ENCODE assay signal across 1 cellular context in the genomic region with DNA sequence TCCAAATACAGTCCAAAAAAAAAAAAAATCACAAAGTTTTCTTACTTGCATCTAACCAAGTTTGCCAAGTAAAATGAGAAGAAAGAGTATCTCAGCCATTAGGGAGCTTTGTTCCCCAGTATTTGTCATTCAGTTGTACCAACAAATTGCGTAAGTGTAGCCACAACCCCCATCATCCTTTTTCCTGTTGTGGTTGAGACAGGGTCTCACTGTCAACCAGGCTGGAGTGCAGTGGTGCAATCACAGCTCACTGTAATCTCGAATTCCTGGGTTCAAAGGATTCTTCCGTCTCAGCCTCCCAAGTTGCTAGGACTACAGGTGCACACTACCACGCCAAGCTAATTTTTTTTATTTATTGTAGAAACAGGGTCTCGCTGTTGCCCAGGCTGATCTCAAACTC.
TF ChIP-seq lines count a peak whose summit lies in the region.

No MANE protein-coding gene starts in this region.

TF ChIP-seq in HepG2, 621 proteins besides CTCF, POLR2A, EP300 and RAD21 (continues in another document):
- peak; percentile 92 for TF ChIP-seq CEBPG (CRISPR knock-in tag; IDR thresholded peaks at IDR 0.05)
- peak; percentile 48; the same call in 1 of the 2 replicates for TF ChIP-seq ZNF331 (CRISPR knock-in tag; IDR thresholded peaks at IDR 0.05)
- TF ChIP-seq ZKSCAN8 (CRISPR knock-in tag; IDR thresholded peaks at IDR 0.05; ENCODE audit: borderline replicate concordance), result no peak
- TF ChIP-seq FOXO1 (CRISPR knock-in tag; IDR thresholded peaks at IDR 0.05), result peak; percentile 68; the same call in 1 of the 2 replicates
- TF ChIP-seq FOXA3 (CRISPR knock-in tag; IDR thresholded peaks at IDR 0.05), result peak; percentile 44; the same call in 1 of the 2 replicates
- peak; percentile 76 for TF ChIP-seq FOSL2 (CRISPR knock-in tag; IDR thresholded peaks at IDR 0.05)
- TF ChIP-seq, protein P1, sequence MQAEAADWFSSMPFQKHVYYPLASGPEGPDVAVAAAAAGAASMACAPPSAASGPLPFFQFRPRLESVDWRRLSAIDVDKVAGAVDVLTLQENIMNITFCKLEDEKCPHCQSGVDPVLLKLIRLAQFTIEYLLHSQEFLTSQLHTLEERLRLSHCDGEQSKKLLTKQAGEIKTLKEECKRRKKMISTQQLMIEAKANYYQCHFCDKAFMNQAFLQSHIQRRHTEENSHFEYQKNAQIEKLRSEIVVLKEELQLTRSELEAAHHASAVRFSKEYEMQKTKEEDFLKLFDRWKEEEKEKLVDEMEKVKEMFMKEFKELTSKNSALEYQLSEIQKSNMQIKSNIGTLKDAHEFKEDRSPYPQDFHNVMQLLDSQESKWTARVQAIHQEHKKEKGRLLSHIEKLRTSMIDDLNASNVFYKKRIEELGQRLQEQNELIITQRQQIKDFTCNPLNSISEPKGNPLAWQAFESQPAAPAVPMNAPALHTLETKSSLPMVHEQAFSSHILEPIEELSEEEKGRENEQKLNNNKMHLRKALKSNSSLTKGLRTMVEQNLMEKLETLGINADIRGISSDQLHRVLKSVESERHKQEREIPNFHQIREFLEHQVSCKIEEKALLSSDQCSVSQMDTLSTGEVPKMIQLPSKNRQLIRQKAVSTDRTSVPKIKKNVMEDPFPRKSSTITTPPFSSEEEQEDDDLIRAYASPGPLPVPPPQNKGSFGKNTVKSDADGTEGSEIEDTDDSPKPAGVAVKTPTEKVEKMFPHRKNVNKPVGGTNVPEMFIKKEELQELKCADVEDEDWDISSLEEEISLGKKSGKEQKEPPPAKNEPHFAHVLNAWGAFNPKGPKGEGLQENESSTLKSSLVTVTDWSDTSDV (CRISPR knock-in tag; IDR thresholded peaks at IDR 0.05), result no peak
- no peak for TF ChIP-seq TBP (CRISPR knock-in tag; IDR thresholded peaks at IDR 0.05)
- TF ChIP-seq RCOR2 (CRISPR knock-in tag; IDR thresholded peaks at IDR 0.05), result peak; percentile 42; the same call in 1 of the 2 replicates
- peak; percentile 27; the same call in 1 of the 2 replicates for TF ChIP-seq GABPB1 (CRISPR knock-in tag; IDR thresholded peaks at IDR 0.05)
- no peak for TF ChIP-seq ZNF652 (CRISPR knock-in tag; IDR thresholded peaks at IDR 0.05; ENCODE audit: borderline replicate concordance, low read depth)
- TF ChIP-seq NONO (IDR thresholded peaks at IDR 0.05), result no peak
- peak; percentile 34; the same call in 1 of the 2 replicates for TF ChIP-seq NONO (CRISPR knock-in tag; conservative IDR thresholded peaks at IDR 0.05)
- TF ChIP-seq KDM1A (CRISPR knock-in tag; IDR thresholded peaks at IDR 0.05), result peak; percentile 40; the same call in 1 of the 2 replicates
- peak; percentile 45 for TF ChIP-seq TEAD3 (CRISPR knock-in tag; optimal IDR thresholded peaks at IDR 0.05; ENCODE audit: borderline replicate concordance)
- TF ChIP-seq SIX4 (CRISPR knock-in tag; IDR thresholded peaks at IDR 0.05), result 0 out of 2 replicates have a peak, but pooled peaks have one; percentile 50
- peak; percentile 19; the same call in 1 of the 2 replicates for TF ChIP-seq HDAC2 (CRISPR knock-in tag; IDR thresholded peaks at IDR 0.05)
- peak; percentile 52; the same call in 1 of the 2 replicates for TF ChIP-seq HMG20B (CRISPR knock-in tag; conservative IDR thresholded peaks at IDR 0.05)
- TF ChIP-seq, protein P2, sequence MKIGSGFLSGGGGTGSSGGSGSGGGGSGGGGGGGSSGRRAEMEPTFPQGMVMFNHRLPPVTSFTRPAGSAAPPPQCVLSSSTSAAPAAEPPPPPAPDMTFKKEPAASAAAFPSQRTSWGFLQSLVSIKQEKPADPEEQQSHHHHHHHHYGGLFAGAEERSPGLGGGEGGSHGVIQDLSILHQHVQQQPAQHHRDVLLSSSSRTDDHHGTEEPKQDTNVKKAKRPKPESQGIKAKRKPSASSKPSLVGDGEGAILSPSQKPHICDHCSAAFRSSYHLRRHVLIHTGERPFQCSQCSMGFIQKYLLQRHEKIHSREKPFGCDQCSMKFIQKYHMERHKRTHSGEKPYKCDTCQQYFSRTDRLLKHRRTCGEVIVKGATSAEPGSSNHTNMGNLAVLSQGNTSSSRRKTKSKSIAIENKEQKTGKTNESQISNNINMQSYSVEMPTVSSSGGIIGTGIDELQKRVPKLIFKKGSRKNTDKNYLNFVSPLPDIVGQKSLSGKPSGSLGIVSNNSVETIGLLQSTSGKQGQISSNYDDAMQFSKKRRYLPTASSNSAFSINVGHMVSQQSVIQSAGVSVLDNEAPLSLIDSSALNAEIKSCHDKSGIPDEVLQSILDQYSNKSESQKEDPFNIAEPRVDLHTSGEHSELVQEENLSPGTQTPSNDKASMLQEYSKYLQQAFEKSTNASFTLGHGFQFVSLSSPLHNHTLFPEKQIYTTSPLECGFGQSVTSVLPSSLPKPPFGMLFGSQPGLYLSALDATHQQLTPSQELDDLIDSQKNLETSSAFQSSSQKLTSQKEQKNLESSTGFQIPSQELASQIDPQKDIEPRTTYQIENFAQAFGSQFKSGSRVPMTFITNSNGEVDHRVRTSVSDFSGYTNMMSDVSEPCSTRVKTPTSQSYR (CRISPR knock-in tag; IDR thresholded peaks at IDR 0.05; ENCODE audit: borderline replicate concordance), result peak; percentile 92
- no peak for TF ChIP-seq ZNF431 (CRISPR knock-in tag; IDR thresholded peaks at IDR 0.05; ENCODE audit: borderline replicate concordance, low read depth)
- TF ChIP-seq, protein P3, sequence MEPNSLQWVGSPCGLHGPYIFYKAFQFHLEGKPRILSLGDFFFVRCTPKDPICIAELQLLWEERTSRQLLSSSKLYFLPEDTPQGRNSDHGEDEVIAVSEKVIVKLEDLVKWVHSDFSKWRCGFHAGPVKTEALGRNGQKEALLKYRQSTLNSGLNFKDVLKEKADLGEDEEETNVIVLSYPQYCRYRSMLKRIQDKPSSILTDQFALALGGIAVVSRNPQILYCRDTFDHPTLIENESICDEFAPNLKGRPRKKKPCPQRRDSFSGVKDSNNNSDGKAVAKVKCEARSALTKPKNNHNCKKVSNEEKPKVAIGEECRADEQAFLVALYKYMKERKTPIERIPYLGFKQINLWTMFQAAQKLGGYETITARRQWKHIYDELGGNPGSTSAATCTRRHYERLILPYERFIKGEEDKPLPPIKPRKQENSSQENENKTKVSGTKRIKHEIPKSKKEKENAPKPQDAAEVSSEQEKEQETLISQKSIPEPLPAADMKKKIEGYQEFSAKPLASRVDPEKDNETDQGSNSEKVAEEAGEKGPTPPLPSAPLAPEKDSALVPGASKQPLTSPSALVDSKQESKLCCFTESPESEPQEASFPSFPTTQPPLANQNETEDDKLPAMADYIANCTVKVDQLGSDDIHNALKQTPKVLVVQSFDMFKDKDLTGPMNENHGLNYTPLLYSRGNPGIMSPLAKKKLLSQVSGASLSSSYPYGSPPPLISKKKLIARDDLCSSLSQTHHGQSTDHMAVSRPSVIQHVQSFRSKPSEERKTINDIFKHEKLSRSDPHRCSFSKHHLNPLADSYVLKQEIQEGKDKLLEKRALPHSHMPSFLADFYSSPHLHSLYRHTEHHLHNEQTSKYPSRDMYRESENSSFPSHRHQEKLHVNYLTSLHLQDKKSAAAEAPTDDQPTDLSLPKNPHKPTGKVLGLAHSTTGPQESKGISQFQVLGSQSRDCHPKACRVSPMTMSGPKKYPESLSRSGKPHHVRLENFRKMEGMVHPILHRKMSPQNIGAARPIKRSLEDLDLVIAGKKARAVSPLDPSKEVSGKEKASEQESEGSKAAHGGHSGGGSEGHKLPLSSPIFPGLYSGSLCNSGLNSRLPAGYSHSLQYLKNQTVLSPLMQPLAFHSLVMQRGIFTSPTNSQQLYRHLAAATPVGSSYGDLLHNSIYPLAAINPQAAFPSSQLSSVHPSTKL (CRISPR knock-in tag; IDR thresholded peaks at IDR 0.05), result peak; percentile 67
- TF ChIP-seq, protein P4, sequence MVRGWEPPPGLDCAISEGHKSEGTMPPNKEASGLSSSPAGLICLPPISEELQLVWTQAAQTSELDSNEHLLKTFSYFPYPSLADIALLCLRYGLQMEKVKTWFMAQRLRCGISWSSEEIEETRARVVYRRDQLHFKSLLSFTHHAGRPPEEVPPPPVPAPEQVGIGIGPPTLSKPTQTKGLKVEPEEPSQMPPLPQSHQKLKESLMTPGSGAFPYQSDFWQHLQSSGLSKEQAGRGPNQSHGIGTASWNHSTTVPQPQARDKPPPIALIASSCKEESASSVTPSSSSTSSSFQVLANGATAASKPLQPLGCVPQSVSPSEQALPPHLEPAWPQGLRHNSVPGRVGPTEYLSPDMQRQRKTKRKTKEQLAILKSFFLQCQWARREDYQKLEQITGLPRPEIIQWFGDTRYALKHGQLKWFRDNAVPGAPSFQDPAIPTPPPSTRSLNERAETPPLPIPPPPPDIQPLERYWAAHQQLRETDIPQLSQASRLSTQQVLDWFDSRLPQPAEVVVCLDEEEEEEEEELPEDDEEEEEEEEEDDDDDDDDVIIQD (CRISPR knock-in tag; IDR thresholded peaks at IDR 0.05; ENCODE audit: low read depth), result peak; percentile 90
- TF ChIP-seq HMG20A (CRISPR knock-in tag; IDR thresholded peaks at IDR 0.05; ENCODE audit: borderline replicate concordance), result peak; percentile 66; the same call in 1 of the 2 replicates
- peak; percentile 41 for TF ChIP-seq HNF4A (CRISPR knock-in tag; IDR thresholded peaks at IDR 0.05)
- peak; percentile 85 for TF ChIP-seq POGZ (CRISPR knock-in tag; IDR thresholded peaks at IDR 0.05)
- no peak for TF ChIP-seq FOXA1 (IDR thresholded peaks at IDR 0.05)
- peak; percentile 52; the same call in 1 of the 2 replicates for TF ChIP-seq FOXA1 (CRISPR knock-in tag; IDR thresholded peaks at IDR 0.05)
- TF ChIP-seq, protein P5, sequence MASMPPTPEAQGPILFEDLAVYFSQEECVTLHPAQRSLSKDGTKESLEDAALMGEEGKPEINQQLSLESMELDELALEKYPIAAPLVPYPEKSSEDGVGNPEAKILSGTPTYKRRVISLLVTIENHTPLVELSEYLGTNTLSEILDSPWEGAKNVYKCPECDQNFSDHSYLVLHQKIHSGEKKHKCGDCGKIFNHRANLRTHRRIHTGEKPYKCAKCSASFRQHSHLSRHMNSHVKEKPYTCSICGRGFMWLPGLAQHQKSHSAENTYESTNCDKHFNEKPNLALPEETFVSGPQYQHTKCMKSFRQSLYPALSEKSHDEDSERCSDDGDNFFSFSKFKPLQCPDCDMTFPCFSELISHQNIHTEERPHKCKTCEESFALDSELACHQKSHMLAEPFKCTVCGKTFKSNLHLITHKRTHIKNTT (CRISPR knock-in tag; IDR thresholded peaks at IDR 0.05), result no peak
- TF ChIP-seq CBFB (CRISPR knock-in tag; IDR thresholded peaks at IDR 0.05), result 0 out of 2 replicates have a peak, but pooled peaks have one; percentile 60
- TF ChIP-seq TAF15 (IDR thresholded peaks at IDR 0.05; ENCODE audit: low read depth, low read length, poor library complexity, severe bottlenecking), result no peak
- no peak for TF ChIP-seq HNF4G (IDR thresholded peaks at IDR 0.05; ENCODE audit: borderline replicate concordance, low read depth, low read length)
- TF ChIP-seq HNF4G (CRISPR knock-in tag; IDR thresholded peaks at IDR 0.05; ENCODE audit: borderline replicate concordance, low read depth), result no peak
- TF ChIP-seq, protein P6, sequence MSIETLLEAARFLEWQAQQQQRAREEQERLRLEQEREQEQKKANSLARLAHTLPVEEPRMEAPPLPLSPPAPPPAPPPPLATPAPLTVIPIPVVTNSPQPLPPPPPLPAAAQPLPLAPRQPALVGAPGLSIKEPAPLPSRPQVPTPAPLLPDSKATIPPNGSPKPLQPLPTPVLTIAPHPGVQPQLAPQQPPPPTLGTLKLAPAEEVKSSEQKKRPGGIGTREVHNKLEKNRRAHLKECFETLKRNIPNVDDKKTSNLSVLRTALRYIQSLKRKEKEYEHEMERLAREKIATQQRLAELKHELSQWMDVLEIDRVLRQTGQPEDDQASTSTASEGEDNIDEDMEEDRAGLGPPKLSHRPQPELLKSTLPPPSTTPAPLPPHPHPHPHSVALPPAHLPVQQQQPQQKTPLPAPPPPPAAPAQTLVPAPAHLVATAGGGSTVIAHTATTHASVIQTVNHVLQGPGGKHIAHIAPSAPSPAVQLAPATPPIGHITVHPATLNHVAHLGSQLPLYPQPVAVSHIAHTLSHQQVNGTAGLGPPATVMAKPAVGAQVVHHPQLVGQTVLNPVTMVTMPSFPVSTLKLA (IDR thresholded peaks at IDR 0.05), result no peak
- peak; percentile 36; the same call in 1 of the 2 replicates for TF ChIP-seq ELF3 (CRISPR knock-in tag; IDR thresholded peaks at IDR 0.05)
- TF ChIP-seq SAP130 (CRISPR knock-in tag; IDR thresholded peaks at IDR 0.05; ENCODE audit: low read depth), result peak; percentile 53; the same call in 1 of the 2 replicates
- peak; percentile 65; the same call in 1 of the 2 replicates for TF ChIP-seq ETV5 (CRISPR knock-in tag; IDR thresholded peaks at IDR 0.05; ENCODE audit: borderline replicate concordance)
- no peak for TF ChIP-seq ZNF790 (CRISPR knock-in tag; IDR thresholded peaks at IDR 0.05; ENCODE audit: borderline replicate concordance)
- TF ChIP-seq FOXJ3 (CRISPR knock-in tag; IDR thresholded peaks at IDR 0.05; ENCODE audit: borderline replicate concordance), result peak; percentile 31; the same call in 1 of the 2 replicates
- TF ChIP-seq, protein P7, sequence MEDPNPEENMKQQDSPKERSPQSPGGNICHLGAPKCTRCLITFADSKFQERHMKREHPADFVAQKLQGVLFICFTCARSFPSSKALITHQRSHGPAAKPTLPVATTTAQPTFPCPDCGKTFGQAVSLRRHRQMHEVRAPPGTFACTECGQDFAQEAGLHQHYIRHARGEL (CRISPR knock-in tag; IDR thresholded peaks at IDR 0.05), result no peak
- peak; percentile 69; the same call in 1 of the 2 replicates for TF ChIP-seq SOX5 (CRISPR knock-in tag; IDR thresholded peaks at IDR 0.05; ENCODE audit: borderline replicate concordance)
- TF ChIP-seq FOXP1 (IDR thresholded peaks at IDR 0.05), result no peak
- TF ChIP-seq FOXP1 (CRISPR knock-in tag; IDR thresholded peaks at IDR 0.05), result peak; percentile 72
- TF ChIP-seq THAP11 (CRISPR knock-in tag; IDR thresholded peaks at IDR 0.05), result 0 out of 2 replicates have a peak, but pooled peaks have one; percentile 44
- TF ChIP-seq FOXK1 (CRISPR knock-in tag; IDR thresholded peaks at IDR 0.05; ENCODE audit: borderline replicate concordance, low read depth), result peak; percentile 47; the same call in 1 of the 2 replicates
- TF ChIP-seq, protein P8, sequence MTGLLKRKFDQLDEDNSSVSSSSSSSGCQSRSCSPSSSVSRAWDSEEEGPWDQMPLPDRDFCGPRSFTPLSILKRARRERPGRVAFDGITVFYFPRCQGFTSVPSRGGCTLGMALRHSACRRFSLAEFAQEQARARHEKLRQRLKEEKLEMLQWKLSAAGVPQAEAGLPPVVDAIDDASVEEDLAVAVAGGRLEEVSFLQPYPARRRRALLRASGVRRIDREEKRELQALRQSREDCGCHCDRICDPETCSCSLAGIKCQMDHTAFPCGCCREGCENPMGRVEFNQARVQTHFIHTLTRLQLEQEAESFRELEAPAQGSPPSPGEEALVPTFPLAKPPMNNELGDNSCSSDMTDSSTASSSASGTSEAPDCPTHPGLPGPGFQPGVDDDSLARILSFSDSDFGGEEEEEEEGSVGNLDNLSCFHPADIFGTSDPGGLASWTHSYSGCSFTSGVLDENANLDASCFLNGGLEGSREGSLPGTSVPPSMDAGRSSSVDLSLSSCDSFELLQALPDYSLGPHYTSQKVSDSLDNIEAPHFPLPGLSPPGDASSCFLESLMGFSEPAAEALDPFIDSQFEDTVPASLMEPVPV (CRISPR knock-in tag; IDR thresholded peaks at IDR 0.05), result no peak
